11 cellular contexts compared by ENCODE assay signal in genomic region chr9:972512-973294, GRCh38. TPM values are rescaled to one million over a fixed set of nuclear protein-coding genes. Genes with fewer than 3 reads are reported as not detected.
DNase-seq lines count a peak whose midpoint lies in the region; ATAC-seq and TF ChIP-seq lines count a peak whose summit lies in the region.
"Had no signal": no experiment of that assay in that cellular context is flagged by ENCODE, and none has a peak within 500 bp of the region (broad histone marks: within the 10 kb centered on the region; RNA-seq: fewer than 3 reads in every experiment).

No MANE protein-coding gene starts in this region.

- no peak for ATAC-seq in GM19463 (IDR thresholded peaks at IDR 0.05; ENCODE audit: unreplicated experiment)

- no peak for TF ChIP-seq POLR2A in uterus (IDR thresholded peaks at IDR 0.05)
- TF ChIP-seq POLR2A in transverse colon (IDR thresholded peaks at IDR 0.05): no peak

- H3K27ac ChIP-seq in SK-N-SH (ENCODE audit: low read depth in 2 of 2, low read length in 1 of 2): no peak overlapping the region
- no peak overlapping the region for H3K27ac ChIP-seq in right atrium auricular region
- no peak overlapping the region for H3K27ac ChIP-seq in neuronal stem cell (replicated peaks; ENCODE audit: low read length)
- H3K27ac ChIP-seq in uterus: no peak overlapping the region
- no peak overlapping the region for H3K27ac ChIP-seq in transverse colon
- H3K27ac ChIP-seq: cardiac muscle cell had no signal

- peaks cover 1% of the 10 kb centered on the region for H3K79me1 ChIP-seq in neuronal stem cell (ENCODE audit: low read depth, low read length)

- peak overlapping the region; percentile 97 for H2AK5ac ChIP-seq in neuronal stem cell (ENCODE audit: low read depth, low read length)

- no peak overlapping the region for H2AFZ ChIP-seq in SK-N-SH (ENCODE audit: low read depth)
- H2AFZ ChIP-seq in neuronal stem cell (ENCODE audit: low read length): peak overlapping the region; percentile 93

- DNase-seq in CD14-positive monocyte (ENCODE audit: low spot score) (no peak), SK-N-SH (peak; percentile 27), right atrium auricular region (ENCODE audit: low spot score) (no peak), neuronal stem cell (ENCODE audit: low spot score) (no peak), uterus (no peak), DMS114 treated with DMSO at 0.1 percent for 48 hours (lab: John Stamatoyannopoulos, UW; ENCODE audit: unreplicated experiment) (no peak), transverse colon (no peak)
- DNase-seq: head of caudate nucleus, NCI-H1092 treated with DMSO at 0.1 percent for 48 hours had no signal

- no peaks in the 10 kb centered on the region for H3K9me2 ChIP-seq in SK-N-SH

- POLR2A ChIA-PET in SK-N-SH (lab: Yijun Ruan, JAX): no interaction called here

- in situ Hi-C loops in transverse colon (cut with MboI; ENCODE audit: low pct_ligation_motif_present in 1 of 4, low pct_unique_long_range_greater_than_20kb in 1 of 4, low sequenced_read_pairs in 3 of 4): no loop called here

- no peak for TF ChIP-seq CTCF in CD14-positive monocyte (IDR thresholded peaks at IDR 0.05)
- TF ChIP-seq CTCF in SK-N-SH (IDR thresholded peaks at IDR 0.05): no peak
- TF ChIP-seq CTCF in right atrium auricular region (IDR thresholded peaks at IDR 0.05): no peak
- no peak for TF ChIP-seq CTCF in uterus (IDR thresholded peaks at IDR 0.05)
- no peak for TF ChIP-seq CTCF in transverse colon (IDR thresholded peaks at IDR 0.05)

- peaks cover 0 to 41% (median 29%) of the 10 kb centered on the region in 7 donors for H3K9me3 Mint-ChIP-seq in CD14-positive monocyte

- peak overlapping the region; percentile 92 for H2BK120ac ChIP-seq in neuronal stem cell (ENCODE audit: low read depth, low read length)

- peak overlapping the region; percentile 76 for H2BK15ac ChIP-seq in neuronal stem cell (ENCODE audit: low read length)

- H3K27me3 ChIP-seq in SK-N-SH (ENCODE audit: insufficient read depth) (peaks cover 86% of the 10 kb centered on the region), right atrium auricular region (peaks cover 61 to 86% of the 10 kb centered on the region in 2 donors), neuronal stem cell (ENCODE audit: control insufficient read depth in 3 of 3, insufficient read depth in 3 of 3, low read depth in 1 of 3, low read length in 3 of 3) (peaks cover 23 to 99% (median 74%) of the 10 kb centered on the region in 3 experiments), uterus (peaks cover 33 to 90% of the 10 kb centered on the region in 2 donors), transverse colon (peaks cover 100% of the 10 kb centered on the region)

- H3K4me2 ChIP-seq in SK-N-SH (no peak overlapping the region), neuronal stem cell (ENCODE audit: insufficient read depth, low read length, poor library complexity, severe bottlenecking) (peak overlapping the region; percentile 66)

- peak overlapping the region; percentile 94 for H3K23ac ChIP-seq in neuronal stem cell (ENCODE audit: low read depth, low read length, poor library complexity)

- H4K91ac ChIP-seq in neuronal stem cell (ENCODE audit: low read depth, low read length, poor library complexity): no peak overlapping the region

- H3K27ac Mint-ChIP-seq in CD14-positive monocyte: peak overlapping the region in 1 of 7 donors; percentile 33

- H3K36me3 ChIP-seq in SK-N-SH (replicated peaks in 1 of 2; ENCODE audit: control insufficient read depth in 1 of 2, insufficient read depth in 2 of 2, low read length in 1 of 2): no peaks in the 10 kb centered on the region
- H3K36me3 ChIP-seq in right atrium auricular region: no peaks in the 10 kb centered on the region
- H3K36me3 ChIP-seq in neuronal stem cell (replicated peaks in 1 of 2; ENCODE audit: control insufficient read depth in 2 of 2, insufficient read depth in 2 of 2, low read length in 2 of 2): no peaks in the 10 kb centered on the region
- H3K36me3 ChIP-seq in uterus: no peaks in the 10 kb centered on the region
- no peaks in the 10 kb centered on the region for H3K36me3 ChIP-seq in transverse colon
- H3K36me3 ChIP-seq: cardiac muscle cell had no signal

- H2BK5ac ChIP-seq in neuronal stem cell (ENCODE audit: low read length): peak overlapping the region; percentile 69

- no peak overlapping the region for H3K4me3 ChIP-seq in SK-N-SH (ENCODE audit: low read depth in 2 of 2, low read length in 1 of 2)
- peak overlapping the region; percentile 20 to 46 for H3K4me3 ChIP-seq in right atrium auricular region
- peak overlapping the region; percentile 29 to 39 for H3K4me3 ChIP-seq in neuronal stem cell (ENCODE audit: low read length in 2 of 2)
- no peak overlapping the region for H3K4me3 ChIP-seq in uterus
- peak overlapping the region in 2 of 4 donors; percentile 41 to 51 for H3K4me3 ChIP-seq in transverse colon

- H3K9me3 ChIP-seq in SK-N-SH (no peaks in the 10 kb centered on the region), right atrium auricular region (no peaks in the 10 kb centered on the region), neuronal stem cell (replicated peaks in 1 of 2; ENCODE audit: control insufficient read depth in 2 of 2, insufficient read depth in 1 of 2, low read depth in 1 of 2, low read length in 2 of 2) (peaks cover 0 to 18% of the 10 kb centered on the region in 2 donors), uterus (no peaks in the 10 kb centered on the region), transverse colon (no peaks in the 10 kb centered on the region)

- TF ChIP-seq EP300 in SK-N-SH (IDR thresholded peaks at IDR 0.05; ENCODE audit: borderline replicate concordance in 1 of 2, low read depth in 1 of 2, low read length in 1 of 2) (no peak), transverse colon (IDR thresholded peaks at IDR 0.05; ENCODE audit: low read depth) (no peak)

- H3K18ac ChIP-seq in neuronal stem cell (ENCODE audit: low read length): peak overlapping the region; percentile 99

- H3K9ac ChIP-seq in SK-N-SH (no peak overlapping the region), neuronal stem cell (ENCODE audit: low read depth, low read length, poor library complexity) (peak overlapping the region; percentile 47)

- peaks cover 69% of the 10 kb centered on the region for H3K4me1 Mint-ChIP-seq in CD14-positive monocyte

- H4K8ac ChIP-seq in neuronal stem cell (ENCODE audit: low read depth, low read length): peak overlapping the region; percentile 87

- peaks cover 85 to 99% (median 95%) of the 10 kb centered on the region in 3 donors for H3K27me3 Mint-ChIP-seq in CD14-positive monocyte (ENCODE audit: low read depth in 3 of 3)

- intact Hi-C loops in CD14-positive monocyte (cut with micrococcal nuclease): no loop called here
- intact Hi-C loops in uterus (cut with DNase I; ENCODE audit: low total_unique reads): no loop called here
- intact Hi-C loops in transverse colon (cut with DNase I; ENCODE audit: low total_unique reads): no loop called here

- no peaks in the 10 kb centered on the region for H3K4me1 ChIP-seq in SK-N-SH (ENCODE audit: control insufficient read depth in 1 of 2, insufficient read depth in 2 of 2, low read depth in 1 of 2, low read length in 1 of 2)
- peaks cover 0 to 51% of the 10 kb centered on the region in 2 donors for H3K4me1 ChIP-seq in right atrium auricular region
- H3K4me1 ChIP-seq in neuronal stem cell (ENCODE audit: control insufficient read depth in 2 of 2, insufficient read depth in 1 of 2, low read depth in 1 of 2, low read length in 2 of 2): peaks cover 0 to 43% of the 10 kb centered on the region in 2 donors
- H3K4me1 ChIP-seq in uterus: peaks cover 0 to 14% of the 10 kb centered on the region in 2 donors
- peaks cover 10 to 52% (median 35%) of the 10 kb centered on the region in 4 donors for H3K4me1 ChIP-seq in transverse colon

- peaks cover 7 to 25% of the 10 kb centered on the region in 2 donors for H3K36me3 Mint-ChIP-seq in CD14-positive monocyte

- H3K14ac ChIP-seq in neuronal stem cell (ENCODE audit: low read length): peak overlapping the region; percentile 73

- no peaks in the 10 kb centered on the region for H3K79me2 ChIP-seq in SK-N-SH (ENCODE audit: insufficient read depth)

- no peaks in the 10 kb centered on the region for H4K20me1 ChIP-seq in SK-N-SH (ENCODE audit: insufficient read depth)

- CTCF ChIA-PET in SK-N-SH (lab: Yijun Ruan, JAX): no interaction called here

- no peaks in the 10 kb centered on the region for H3F3A ChIP-seq in SK-N-SH (replicated peaks; ENCODE audit: insufficient read depth)

- peak overlapping the region; percentile 97 for H2BK12ac ChIP-seq in neuronal stem cell (ENCODE audit: low read length)

- WGBS in SK-N-SH (ENCODE audit: low lambda C conversion rate): 14% methylated on average over 35 of the region's 68 CpGs
- WGBS in neuronal stem cell (ENCODE audit: extremely low coverage in 2 of 2, insufficient read length in 2 of 2, insufficient replicate concordance in 1 of 2), 2 donors: no CpG with 5 or more reads among the region's 68 CpGs
- 12% methylated on average over 37 of the region's 68 CpGs; no CpG with 5 or more reads in 1 of the 2 donors for WGBS in transverse colon (ENCODE audit: low coverage in 1 of 2), 2 donors

- no peak for TF ChIP-seq RAD21 in SK-N-SH (IDR thresholded peaks at IDR 0.05; ENCODE audit: low read length)

- H3K4me3 Mint-ChIP-seq in CD14-positive monocyte: peak overlapping the region; percentile 75 to 89

- H3K4ac ChIP-seq in neuronal stem cell (ENCODE audit: low read length): peak overlapping the region; percentile 58

TF ChIP-seq in SK-N-SH, 30 proteins besides CTCF, POLR2A, EP300 and RAD21 (continues in another document):
- TF ChIP-seq SMC3 (IDR thresholded peaks at IDR 0.05; ENCODE audit: low read depth, low read length): no peak
- TF ChIP-seq CHD2 (IDR thresholded peaks at IDR 0.05; ENCODE audit: low read length, partially characterized antibody): no peak
- TF ChIP-seq RFX5 (IDR thresholded peaks at IDR 0.05; ENCODE audit: low read length): no peak
- TF ChIP-seq EZH2phosphoT487 (IDR thresholded peaks at IDR 0.05; ENCODE audit: borderline replicate concordance, low read depth): peak; percentile 48; the same call in 1 of the 2 replicates

RNA-seq across cellular contexts. Expression of gene DMRT3, which starts 3.8 kb away (rescaled TPM):
- polyA plus RNA-seq in CD14-positive monocyte (not detected), SK-N-SH (2012; rRNA removed) (not detected in 2 replicates)
- polyA plus RNA-seq in SK-N-SH (2012; cell fraction: cytosol; rRNA removed): not detected in 2 replicates
- not detected in 2 replicates for polyA plus RNA-seq in SK-N-SH (2012; cell fraction: nucleus; rRNA removed)
- total RNA-seq in right atrium auricular region (not detected), uterus (1 to 10 TPM in 1 of 4 donors, under 1 TPM in 2, not detected in 1; under 0.01 to 9.1 (median 0.18) TPM), transverse colon (not detected)
- polyA plus RNA-seq in neuronal stem cell (2013, experiment 1 of 2): 0.91 TPM
- polyA plus RNA-seq in neuronal stem cell (2013, experiment 2 of 2): 0.75 TPM
- total RNA-seq: cardiac muscle cell had no signal
- polyA plus RNA-seq: cardiac muscle cell had no signal

Comparison
In these comparisons a context has a peak if more than half of its experiments do, and no peak if none do; other contexts are left out.
1. H3K4me3 ChIP-seq: peak in right atrium auricular region (2 of 2) and neuronal stem cell (2 of 2); none in SK-N-SH (0 of 2) and uterus (0 of 2).